10 cellular contexts compared by ENCODE assay signal in the genomic region with DNA sequence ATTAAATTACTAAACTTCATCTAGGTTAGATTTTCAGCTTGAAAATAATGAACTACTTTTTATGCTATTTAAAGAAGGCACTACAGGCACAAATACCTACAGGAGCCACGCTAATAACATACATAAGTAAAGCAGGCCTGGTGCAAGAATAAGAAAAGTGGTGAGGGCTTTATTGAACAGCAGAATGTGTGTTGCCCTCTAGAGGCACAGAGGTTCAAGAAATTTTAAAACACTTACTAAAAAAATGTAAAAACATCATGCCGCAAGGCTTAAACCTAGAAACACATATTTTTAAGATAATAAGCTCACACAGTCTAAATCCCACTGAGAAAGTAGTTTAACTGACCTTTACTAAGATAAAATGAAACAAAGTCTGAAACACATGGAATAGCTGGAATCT. TPM values are rescaled to one million over a fixed set of nuclear protein-coding genes. Genes with fewer than 3 reads are reported as not detected.
DNase-seq lines count a peak whose midpoint lies in the region; FAIRE-seq and TF ChIP-seq lines count a peak whose summit lies in the region.
"Had no signal": no experiment of that assay in that cellular context is flagged by ENCODE, and none has a peak within 500 bp of the region (broad histone marks: within the 10 kb centered on the region; RNA-seq: fewer than 3 reads in every experiment).

No MANE protein-coding gene starts in this region.

- no peak for FAIRE-seq in GM12892 (lab: Jason Lieb, UNC)
- FAIRE-seq: endometrium had no signal

- no peaks in the 10 kb centered on the region for H3K27me3 Mint-ChIP-seq in chondrocyte (ENCODE audit: low read depth)
- no peaks in the 10 kb centered on the region for H3K27me3 Mint-ChIP-seq in progenitor cell of endocrine pancreas
- H3K27me3 Mint-ChIP-seq: activated T-cell treated with anti-CD3 and anti-CD28 coated beads, Interleukin-2, amount 50 U/mL, for 24 hours had no signal

- intact Hi-C loops in posterior vena cava (cut with DNase I), result no loop called here

- H3K9me3 Mint-ChIP-seq in chondrocyte (ENCODE audit: low read depth), result no peaks in the 10 kb centered on the region
- no peaks in the 10 kb centered on the region for H3K9me3 Mint-ChIP-seq in progenitor cell of endocrine pancreas (ENCODE audit: low read depth)
- H3K9me3 Mint-ChIP-seq: activated T-cell treated with anti-CD3 and anti-CD28 coated beads, Interleukin-2, amount 50 U/mL, for 24 hours had no signal

- TF ChIP-seq CTCF in GM06990 (IDR thresholded peaks at IDR 0.05; ENCODE audit: insufficient read depth, low read length, poor library complexity, severe bottlenecking), result peak; percentile 47
- TF ChIP-seq CTCF in LNCaP clone FGC (IDR thresholded peaks at IDR 0.05; ENCODE audit: control insufficient read depth, extremely low read depth, insufficient read depth), result peak; percentile 40; the same call in 1 of the 2 replicates
- TF ChIP-seq CTCF in chondrocyte (IDR thresholded peaks at IDR 0.05), result peak; percentile 71
- TF ChIP-seq CTCF in progenitor cell of endocrine pancreas (IDR thresholded peaks at IDR 0.05; ENCODE audit: unreplicated experiment), result peak; percentile 24

- H3K36me3 ChIP-seq in GM06990 (ENCODE audit: control insufficient read depth, insufficient read depth, low read length), result no peaks in the 10 kb centered on the region

- H3K4me1 Mint-ChIP-seq in chondrocyte (ENCODE audit: low read depth) (peaks cover 58% of the 10 kb centered on the region), progenitor cell of endocrine pancreas (ENCODE audit: low read depth) (peaks cover 66% of the 10 kb centered on the region)

- no peak overlapping the region for H3K27ac Mint-ChIP-seq in chondrocyte (ENCODE audit: unreplicated experiment)
- H3K27ac Mint-ChIP-seq in progenitor cell of endocrine pancreas, result no peak overlapping the region
- H3K27ac Mint-ChIP-seq: activated T-cell treated with anti-CD3 and anti-CD28 coated beads, Interleukin-2, amount 50 U/mL, for 24 hours had no signal

- no peaks in the 10 kb centered on the region for H3K36me3 Mint-ChIP-seq in chondrocyte (ENCODE audit: low read depth)
- H3K36me3 Mint-ChIP-seq in progenitor cell of endocrine pancreas (ENCODE audit: insufficient read depth), result no peaks in the 10 kb centered on the region

- DNase-seq in GM06990 (ENCODE audit: extremely low read depth, insufficient read length) (no peak), LNCaP clone FGC (ENCODE audit: low read depth) (no peak), chondrocyte (ENCODE audit: low spot score) (no peak), progenitor cell of endocrine pancreas (ENCODE audit: low spot score, unreplicated experiment) (no peak), GM12892 (ENCODE audit: insufficient read length) (no peak), COLO829 (ENCODE audit: low spot score) (no peak), posterior vena cava (ENCODE audit: low spot score) (no peak)
- DNase-seq: activated CD4-positive, alpha-beta T cell treated with anti-CD3 and anti-CD28 coated beads for 1 hour; activated T-cell treated with anti-CD3 and anti-CD28 coated beads, Interleukin-2, amount 50 U/mL, for 24 hours had no signal

- no peak for TF ChIP-seq POLR2A in GM12892 (IDR thresholded peaks at IDR 0.05; ENCODE audit: low read depth, low read length)

- H3K4me3 ChIP-seq in GM06990 (replicated peaks; ENCODE audit: low read depth, low read length) (no peak overlapping the region), LNCaP clone FGC (ENCODE audit: low read depth, low read length) (no peak overlapping the region)

- H3K27me3 ChIP-seq in GM06990 (replicated peaks; ENCODE audit: control insufficient read depth, insufficient read depth, low read length), result no peaks in the 10 kb centered on the region

- H3K4me3 Mint-ChIP-seq in chondrocyte (ENCODE audit: unreplicated experiment), result no peak overlapping the region
- no peak overlapping the region for H3K4me3 Mint-ChIP-seq in progenitor cell of endocrine pancreas (ENCODE audit: low read depth)
- H3K4me3 Mint-ChIP-seq: activated T-cell treated with anti-CD3 and anti-CD28 coated beads, Interleukin-2, amount 50 U/mL, for 24 hours had no signal

RNA-seq across cellular contexts. Expression of gene CACUL1, which starts 20.3 kb away (rescaled TPM):
- total RNA-seq in chondrocyte, result 32.1 to 36.5 TPM (median 32.5 TPM) in 3 replicates
- total RNA-seq in progenitor cell of endocrine pancreas, result 58.5 and 63.0 TPM in 2 replicates
- polyA plus RNA-seq in GM12892 (2012; ENCODE audit: missing spikeins), result 11.5 TPM
- 10 to 100 TPM; 32.3 to 36.8 TPM for total RNA-seq in posterior vena cava
